Comparison of ENCODE assay signal across 19 cellular contexts in genomic region chr1:213689260-213689659, GRCh38.
"Had no signal": no experiment of that assay in that cellular context is flagged by ENCODE, and none has a peak within 500 bp of the region (broad histone marks: within the 10 kb centered on the region; RNA-seq: fewer than 3 reads in every experiment).

No MANE protein-coding gene starts in this region.

- H3K4me3 Mint-ChIP-seq: activated naive CD8-positive, alpha-beta T cell treated with anti-CD3 and anti-CD28 coated beads, Interleukin-2, amount 10 ng/mL, durations not matched to agents 7 days and 5 days; effector memory CD8-positive, alpha-beta T cell; memory B cell; T-helper 1 cell treated with Interleukin-12 subunit alpha and Interleukin-12 subunit beta and Interleukin-4 antibody, amounts not matched to agents 30 μg/mL and 1 μg/mL, for 36 hours had no signal

- H3K9me3 Mint-ChIP-seq: activated naive CD8-positive, alpha-beta T cell treated with anti-CD3 and anti-CD28 coated beads, Interleukin-2, amount 10 ng/mL, durations not matched to agents 7 days and 5 days; T-helper 1 cell treated with Interleukin-12 subunit alpha and Interleukin-12 subunit beta and Interleukin-4 antibody, amounts not matched to agents 30 μg/mL and 1 μg/mL, for 36 hours had no signal

- H3K27ac Mint-ChIP-seq: activated naive CD8-positive, alpha-beta T cell treated with anti-CD3 and anti-CD28 coated beads, Interleukin-2, amount 10 ng/mL, durations not matched to agents 7 days and 5 days; effector memory CD8-positive, alpha-beta T cell; memory B cell; progenitor cell of endocrine pancreas; T-helper 1 cell treated with Interleukin-12 subunit alpha and Interleukin-12 subunit beta and Interleukin-4 antibody, amounts not matched to agents 30 μg/mL and 1 μg/mL, for 36 hours had no signal

- H3K36me3 ChIP-seq: gastroesophageal sphincter, heart left ventricle, right atrium auricular region, stomach had no signal

- H3K36me3 Mint-ChIP-seq: activated naive CD8-positive, alpha-beta T cell treated with anti-CD3 and anti-CD28 coated beads, Interleukin-2, amount 10 ng/mL, durations not matched to agents 7 days and 5 days; memory B cell had no signal

- H3K4me1 ChIP-seq: gastroesophageal sphincter, heart left ventricle, right atrium auricular region, stomach had no signal

- H3K4me1 Mint-ChIP-seq: activated naive CD8-positive, alpha-beta T cell treated with anti-CD3 and anti-CD28 coated beads, Interleukin-2, amount 10 ng/mL, durations not matched to agents 7 days and 5 days; memory B cell had no signal

- H3K27ac ChIP-seq: gastroesophageal sphincter, heart left ventricle, right atrium auricular region, stomach had no signal

- H3K9me3 ChIP-seq: gastroesophageal sphincter, heart left ventricle, right atrium auricular region, stomach had no signal

- H3K27me3 Mint-ChIP-seq: activated naive CD8-positive, alpha-beta T cell treated with anti-CD3 and anti-CD28 coated beads, Interleukin-2, amount 10 ng/mL, durations not matched to agents 7 days and 5 days; effector memory CD8-positive, alpha-beta T cell had no signal

- H3K27me3 ChIP-seq: right atrium auricular region, stomach had no signal

- DNase-seq: activated CD4-positive, alpha-beta T cell treated with anti-CD3 and anti-CD28 coated beads, Interleukin-2, amount 50 U/mL, for 1 hour; activated CD8-positive, alpha-beta memory T cell treated with anti-CD3 and anti-CD28 coated beads, Interleukin-2, amount 50 U/mL, for 4 hours; activated gamma-delta T cell; activated naive CD8-positive, alpha-beta T cell treated with anti-CD3 and anti-CD28 coated beads, Interleukin-2, amount 10 ng/mL, durations not matched to agents 7 days and 5 days; activated T-cell treated with anti-CD3 and anti-CD28 coated beads, Interleukin-2, amount 50 U/mL, for 48 hours; amygdala; caudate nucleus; effector memory CD8-positive, alpha-beta T cell; heart left ventricle; kidney glomerular epithelial cell; left ventricle myocardium superior; stimulated activated CD4-positive, alpha-beta T cell treated with anti-CD3 and anti-CD28 coated beads, Interleukin-12 subunit alpha, Interleukin-12 subunit beta, amount 100 ng/mL, for 4 hours; stomach; trophoblast cell had no signal

- ATAC-seq: effector memory CD8-positive, alpha-beta T cell; gastroesophageal sphincter; heart left ventricle; left ventricle myocardium superior had no signal

- H3K4me3 ChIP-seq: gastroesophageal sphincter, heart left ventricle, right atrium auricular region, stomach had no signal
